Comparison of ENCODE assay signal across 26 cellular contexts in the genomic region with DNA sequence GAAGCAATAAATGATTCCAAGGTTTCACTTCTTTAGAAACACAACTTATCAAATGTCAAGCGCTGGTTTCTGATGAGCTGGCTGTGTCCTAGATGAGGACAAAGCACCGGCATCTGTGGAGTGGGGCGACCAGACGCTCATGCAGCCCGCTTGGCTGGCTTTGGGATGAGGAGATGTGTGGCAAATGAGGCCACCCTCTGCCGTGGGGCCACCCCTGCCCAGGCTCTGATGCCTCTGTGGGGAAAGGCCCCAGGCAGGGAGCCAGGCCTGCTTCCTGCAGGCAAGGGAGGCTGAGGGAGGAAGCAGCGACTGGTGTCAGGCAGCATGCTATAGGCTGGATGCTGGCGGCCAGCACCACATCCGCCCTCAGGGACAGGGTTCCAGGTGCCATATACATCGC.
"Had no signal": no experiment of that assay in that cellular context is flagged by ENCODE, and none has a peak within 500 bp of the region (broad histone marks: within the 10 kb centered on the region; RNA-seq: fewer than 3 reads in every experiment).

No MANE protein-coding gene starts in this region.

- H3K9ac ChIP-seq: neural progenitor cell had no signal

- H3K27ac ChIP-seq: esophagus squamous epithelium, heart right ventricle, left lung, neural progenitor cell, psoas muscle, sigmoid colon, stomach, thyroid gland had no signal

- FAIRE-seq: colon, endothelial cell of umbilical vein, islet of Langerhans had no signal

- H3K4me2 ChIP-seq: neural progenitor cell had no signal

- H3K9me3 ChIP-seq: esophagus squamous epithelium, heart right ventricle, left lung, psoas muscle, sigmoid colon, stomach, thyroid gland had no signal

- H3K4me3 ChIP-seq: esophagus squamous epithelium, heart right ventricle, left lung, neural progenitor cell, psoas muscle, sigmoid colon, stomach, thyroid gland had no signal

- H3K4me1 ChIP-seq: heart right ventricle, left lung, neural progenitor cell, psoas muscle, stomach, thyroid gland had no signal

- H3K36me3 ChIP-seq: neural progenitor cell had no signal

- DNase-seq: dorsolateral prefrontal cortex; effector CD4-positive, alpha-beta T cell; esophagus squamous epithelium; foreskin melanocyte; glutamatergic neuron; heart right ventricle; hippocampal formation; left cardiac atrium; left lung; mesendoderm; midbrain; naive thymus-derived CD4-positive, alpha-beta T cell; posterior cingulate gyrus; psoas muscle; right cardiac atrium; sigmoid colon; stimulated activated CD4-positive, alpha-beta T cell treated with anti-CD3 and anti-CD28 coated beads, Interleukin-2, amount 100 ng/mL, for 24 hours; stimulated activated CD4-positive, alpha-beta T cell treated with anti-CD3 and anti-CD28 coated beads, Interleukin-4, amount 100 ng/mL, for 4 hours; stimulated activated naive B cell treated with anti-CD40 and anti-IgM and Interleukin-4, amounts not matched to agents 10 μg/mL and 1 μg/mL and 100 μg/mL, for 72 hours; stomach; thyroid gland; trophoblast cell had no signal

- H3K27me3 ChIP-seq: dorsolateral prefrontal cortex, esophagus squamous epithelium, heart right ventricle, left lung, neural progenitor cell, sigmoid colon, stomach, thyroid gland had no signal

- H2AFZ ChIP-seq: neural progenitor cell had no signal

- ATAC-seq: left cardiac atrium; left lung; naive thymus-derived CD4-positive, alpha-beta T cell; psoas muscle; stimulated activated naive B cell treated with anti-CD40 and anti-IgM and Interleukin-4, amounts not matched to agents 10 μg/mL and 1 μg/mL and 100 μg/mL, for 72 hours had no signal
